Comparison of ENCODE assay signal across 8 cellular contexts in the genomic region with DNA sequence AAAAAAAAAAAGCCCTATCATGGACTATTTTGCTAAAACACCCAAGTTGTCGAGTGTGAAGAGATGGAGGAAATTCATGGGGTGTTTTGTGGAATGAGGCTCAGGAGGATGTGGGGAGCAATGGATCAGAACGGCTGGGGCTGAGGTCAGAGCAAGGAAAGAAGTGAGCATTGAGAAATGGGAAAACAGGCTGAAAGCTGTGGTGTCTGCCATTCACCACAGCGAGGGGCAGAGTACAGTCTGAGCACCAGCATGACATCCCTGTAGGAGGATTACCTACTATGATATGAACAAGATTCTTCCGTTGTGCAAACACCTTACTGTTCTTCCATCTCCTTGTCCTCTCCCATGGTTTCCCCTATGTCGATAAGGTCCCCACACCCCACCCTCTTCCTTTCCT.
"Had no signal": no experiment of that assay in that cellular context is flagged by ENCODE, and none has a peak within 500 bp of the region (broad histone marks: within the 10 kb centered on the region; RNA-seq: fewer than 3 reads in every experiment).

No MANE protein-coding gene starts in this region.

- DNase-seq: GDM1, GF-D8 had no signal

- FAIRE-seq: G401.6, GM12878, GM12891, GM12892, GM18507, GM19239 had no signal

- H3K4me3 ChIP-seq: GM12878 had no signal

- ATAC-seq: GM12878 had no signal
